19 cellular contexts compared by ENCODE assay signal in genomic region chr7:75028299-75028698, GRCh38. TPM values are rescaled to one million over a fixed set of nuclear protein-coding genes. Genes with fewer than 3 reads are reported as not detected.
A peak's percentile ranks its signal among the peaks of the same experiment; 100 is the strongest.
DNase-seq lines count a peak whose midpoint lies in the region; FAIRE-seq and TF ChIP-seq lines count a peak whose summit lies in the region.
"Had no signal": no experiment of that assay in that cellular context is flagged by ENCODE, and none has a peak within 500 bp of the region (broad histone marks: within the 10 kb centered on the region; RNA-seq: fewer than 3 reads in every experiment).

No MANE protein-coding gene starts in this region.

- no peaks in the 10 kb centered on the region for H3K27me3 ChIP-seq in bronchial epithelial cell (ENCODE audit: control insufficient read depth, insufficient read depth, low read length)
- no peaks in the 10 kb centered on the region for H3K27me3 ChIP-seq in neural progenitor cell
- H3K27me3 ChIP-seq in sigmoid colon: no peaks in the 10 kb centered on the region
- H3K27me3 ChIP-seq: BLaER1 treated with 17β-estradiol and CSF1 and Interleukin-3, amounts not matched to agents 10 nM and 100 nM had no signal

- H3K4me1 Mint-ChIP-seq in activated naive CD4-positive, alpha-beta T cell treated with anti-CD3 and anti-CD28 coated beads, Interleukin-2, amount 10 ng/mL, durations not matched to agents 7 days and 5 days: no peaks in the 10 kb centered on the region
- H3K4me1 Mint-ChIP-seq in neural progenitor cell: no peaks in the 10 kb centered on the region

- H3K79me2 ChIP-seq in neural progenitor cell (ENCODE audit: low read depth): no peaks in the 10 kb centered on the region

- no peak overlapping the region for H3K4me3 Mint-ChIP-seq in activated naive CD4-positive, alpha-beta T cell treated with anti-CD3 and anti-CD28 coated beads, Interleukin-2, amount 10 ng/mL, durations not matched to agents 7 days and 5 days
- peak overlapping the region; percentile 15 for H3K4me3 Mint-ChIP-seq in neural progenitor cell
- H3K4me3 Mint-ChIP-seq: CD4-positive, alpha-beta T cell; HFFc6 had no signal

- H3K27ac ChIP-seq in neural progenitor cell (no peak overlapping the region), sigmoid colon (no peak overlapping the region)
- H3K27ac ChIP-seq: 22Rv1; BLaER1 treated with 17β-estradiol and CSF1 and Interleukin-3, amounts not matched to agents 10 nM and 100 nM had no signal

- H3K27ac Mint-ChIP-seq in activated naive CD4-positive, alpha-beta T cell treated with anti-CD3 and anti-CD28 coated beads, Interleukin-2, amount 10 ng/mL, durations not matched to agents 7 days and 5 days: peak overlapping the region; percentile 30
- no peak overlapping the region for H3K27ac Mint-ChIP-seq in neural progenitor cell
- H3K27ac Mint-ChIP-seq: CD4-positive, alpha-beta T cell; HFFc6 had no signal

- no peak for DNase-seq in activated naive CD4-positive, alpha-beta T cell treated with anti-CD3 and anti-CD28 coated beads, Interleukin-2, amount 10 ng/mL, durations not matched to agents 7 days and 5 days
- no peak for DNase-seq in activated naive CD4-positive, alpha-beta T cell treated with anti-CD3 and anti-CD28 coated beads, Interleukin-2, amount 50 U/mL, for 16 hours
- DNase-seq in bronchial epithelial cell (ENCODE audit: low read depth): no peak
- DNase-seq in neural progenitor cell (ENCODE audit: low spot score): no peak
- DNase-seq in NCI-H345 treated with DMSO at 0.1 percent for 48 hours (lab: John Stamatoyannopoulos, UW; ENCODE audit: unreplicated experiment): no peak
- DNase-seq in sigmoid colon: no peak
- no peak for DNase-seq in GM13977 (ENCODE audit: low spot score)
- DNase-seq in NCI-H2029 treated with DMSO at 0.1 percent for 48 hours (lab: John Stamatoyannopoulos, UW): no peak
- DNase-seq: AML-193; Calu3; CD4-positive, alpha-beta T cell; DMS79; GOT3; HCEC 1CT; HFFc6 had no signal

- H2AFZ ChIP-seq in neural progenitor cell (replicated peaks): no peak overlapping the region

- no peaks in the 10 kb centered on the region for H3K4me1 ChIP-seq in neural progenitor cell
- H3K4me1 ChIP-seq in sigmoid colon: no peaks in the 10 kb centered on the region

- peaks cover 1% of the 10 kb centered on the region for H3K36me3 ChIP-seq in bronchial epithelial cell (ENCODE audit: control insufficient read depth, insufficient read depth, low read length)
- H3K36me3 ChIP-seq in neural progenitor cell: no peaks in the 10 kb centered on the region
- peaks cover 0 to 32% (median 5%) of the 10 kb centered on the region in 4 donors for H3K36me3 ChIP-seq in sigmoid colon

- no peaks in the 10 kb centered on the region for H3K27me3 Mint-ChIP-seq in activated naive CD4-positive, alpha-beta T cell treated with anti-CD3 and anti-CD28 coated beads, Interleukin-2, amount 10 ng/mL, durations not matched to agents 7 days and 5 days
- H3K27me3 Mint-ChIP-seq in neural progenitor cell (ENCODE audit: insufficient read depth, low read depth): peaks cover 8% of the 10 kb centered on the region
- H3K27me3 Mint-ChIP-seq: CD4-positive, alpha-beta T cell had no signal

- 92 to 93% methylated on average over 9 of the region's 9 CpGs for WGBS in sigmoid colon, 2 donors

- in situ Hi-C loops in GM13977 (cut with MboI; ENCODE audit: low pct_unique_long_range_greater_than_20kb, low sequenced_read_pairs, unreplicated experiment): no loop called here

- peak; percentile 85 for FAIRE-seq in bronchial epithelial cell (lab: Jason Lieb, UNC)
- FAIRE-seq: GM12891, K562 had no signal

- H3K4me2 ChIP-seq in neural progenitor cell: no peak overlapping the region
- H3K4me2 ChIP-seq: BLaER1 treated with 17β-estradiol and CSF1 and Interleukin-3, amounts not matched to agents 10 nM and 100 nM had no signal

- H3K9me3 ChIP-seq in neural progenitor cell (ENCODE audit: low read depth) (no peaks in the 10 kb centered on the region), sigmoid colon (no peaks in the 10 kb centered on the region)

- no peak for TF ChIP-seq POLR2A in sigmoid colon (IDR thresholded peaks at IDR 0.05)

- H3K9ac ChIP-seq in neural progenitor cell: no peak overlapping the region
- H3K9ac ChIP-seq: BLaER1 treated with 17β-estradiol and CSF1 and Interleukin-3, amounts not matched to agents 10 nM and 100 nM had no signal

- CTCF ChIA-PET in activated naive CD4-positive, alpha-beta T cell treated with anti-CD3 and anti-CD28 coated beads, Interleukin-2, amount 10 ng/mL, durations not matched to agents 7 days and 5 days (lab: Charles Lee): no interaction called here

- H4K20me1 ChIP-seq in neural progenitor cell (ENCODE audit: low read depth): no peaks in the 10 kb centered on the region
- H4K20me1 ChIP-seq: BLaER1 treated with 17β-estradiol and CSF1 and Interleukin-3, amounts not matched to agents 10 nM and 100 nM had no signal

- intact Hi-C loops in sigmoid colon (cut with DNase I): no loop called here

- TF ChIP-seq EP300 in sigmoid colon (IDR thresholded peaks at IDR 0.05): no peak

- H3K4me3 ChIP-seq in bronchial epithelial cell (ENCODE audit: low read depth, low read length): no peak overlapping the region
- no peak overlapping the region for H3K4me3 ChIP-seq in neural progenitor cell
- H3K4me3 ChIP-seq in sigmoid colon: no peak overlapping the region
- H3K4me3 ChIP-seq: BLaER1 treated with 17β-estradiol and CSF1 and Interleukin-3, amounts not matched to agents 10 nM and 100 nM; K562 had no signal

- H3K9me3 Mint-ChIP-seq in activated naive CD4-positive, alpha-beta T cell treated with anti-CD3 and anti-CD28 coated beads, Interleukin-2, amount 10 ng/mL, durations not matched to agents 7 days and 5 days: no peaks in the 10 kb centered on the region
- H3K9me3 Mint-ChIP-seq in neural progenitor cell: no peaks in the 10 kb centered on the region
- H3K9me3 Mint-ChIP-seq: CD4-positive, alpha-beta T cell; HFFc6 had no signal

- TF ChIP-seq CTCF in bronchial epithelial cell (IDR thresholded peaks at IDR 0.05; ENCODE audit: insufficient read depth, low read length, severe bottlenecking) (no peak), neural progenitor cell (IDR thresholded peaks at IDR 0.05) (no peak), sigmoid colon (IDR thresholded peaks at IDR 0.05) (no peak), GM13977 (IDR thresholded peaks at IDR 0.05; ENCODE audit: extremely low read depth, insufficient read depth, missing control alignments) (no peak)

- H3F3A ChIP-seq in neural progenitor cell (ENCODE audit: low read depth): no peaks in the 10 kb centered on the region

- H3K36me3 Mint-ChIP-seq in activated naive CD4-positive, alpha-beta T cell treated with anti-CD3 and anti-CD28 coated beads, Interleukin-2, amount 10 ng/mL, durations not matched to agents 7 days and 5 days: no peaks in the 10 kb centered on the region
- peaks cover 24% of the 10 kb centered on the region for H3K36me3 Mint-ChIP-seq in neural progenitor cell

RNA-seq across cellular contexts. Expression of gene RCC1L, which starts 45.3 kb away (rescaled TPM):
- total RNA-seq in bronchial epithelial cell (42.9 and 60.2 TPM in 2 replicates), neural progenitor cell (ENCODE audit: low replicate concordance) (27.7 and 61.0 TPM in 2 replicates), sigmoid colon (10 to 100 TPM; 39.9 to 58.1 (median 40.5) TPM)
- 10 to 100 TPM; 27.0 to 47.2 (median 33.3) TPM for polyA plus RNA-seq in sigmoid colon
